16 cellular contexts compared by ENCODE assay signal in the genomic region with DNA sequence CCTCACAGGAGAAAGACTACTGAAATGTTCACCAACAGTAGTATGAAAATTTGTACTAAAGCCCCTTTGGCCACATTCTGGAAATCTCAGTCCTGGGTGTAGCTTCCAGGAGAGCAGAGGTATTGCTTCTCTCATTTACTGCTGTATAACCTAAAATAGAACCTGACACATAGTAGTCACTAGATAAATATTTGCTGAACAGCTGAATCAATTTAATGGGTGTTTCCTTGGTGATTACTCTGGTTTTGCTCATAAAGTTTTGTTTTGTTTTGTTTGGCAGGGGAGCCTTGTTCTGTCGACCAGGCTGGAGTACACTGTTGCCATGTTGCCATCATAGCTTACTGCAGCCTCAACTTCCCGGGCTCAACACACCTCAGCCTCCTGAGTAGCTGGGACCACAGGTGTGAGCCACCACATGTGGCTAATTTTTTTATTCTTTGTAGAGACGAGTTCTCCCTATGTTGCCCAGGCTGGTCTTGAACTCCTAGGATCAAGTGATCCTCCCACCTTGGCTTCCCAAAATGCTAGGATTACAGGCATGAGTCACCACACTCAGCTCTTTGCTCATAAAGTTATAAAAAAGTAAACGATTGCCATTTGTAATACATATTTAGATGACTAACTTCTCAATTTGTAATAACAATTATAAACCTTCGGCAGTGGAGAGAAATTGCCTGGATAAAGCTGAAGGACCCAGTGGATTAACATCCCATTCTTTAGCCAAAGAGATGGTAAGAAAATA. TPM values are rescaled to one million over a fixed set of nuclear protein-coding genes. Genes with fewer than 3 reads are reported as not detected.
DNase-seq lines count a peak whose midpoint lies in the region; ATAC-seq lines count a peak whose summit lies in the region.
"Had no signal": no experiment of that assay in that cellular context is flagged by ENCODE, and none has a peak within 500 bp of the region (broad histone marks: within the 10 kb centered on the region; RNA-seq: fewer than 3 reads in every experiment).

No MANE protein-coding gene starts in this region.

- no peaks in the 10 kb centered on the region for H3K27me3 Mint-ChIP-seq in activated naive CD8-positive, alpha-beta T cell treated with anti-CD3 and anti-CD28 coated beads, Interleukin-2, amount 50 U/mL, for 24 hours

- ATAC-seq in HG02870 (IDR thresholded peaks at IDR 0.05; ENCODE audit: unreplicated experiment), result no peak
- no peak for ATAC-seq in activated naive CD8-positive, alpha-beta T cell treated with anti-CD3 and anti-CD28 coated beads, Interleukin-2, amount 50 U/mL, for 24 hours

- H3K4me3 Mint-ChIP-seq in activated naive CD8-positive, alpha-beta T cell treated with anti-CD3 and anti-CD28 coated beads, Interleukin-2, amount 50 U/mL, for 24 hours, result no peak overlapping the region

- H3K36me3 ChIP-seq in GM23248 (ENCODE audit: low read depth), result no peaks in the 10 kb centered on the region
- H3K36me3 ChIP-seq: esophagus squamous epithelium, tibial artery had no signal

- no peak overlapping the region for H3K9ac ChIP-seq in GM23248

- H3K4me1 Mint-ChIP-seq in activated naive CD8-positive, alpha-beta T cell treated with anti-CD3 and anti-CD28 coated beads, Interleukin-2, amount 50 U/mL, for 24 hours, result no peaks in the 10 kb centered on the region

- peaks cover 15% of the 10 kb centered on the region for H3F3A ChIP-seq in GM23248 (ENCODE audit: insufficient read depth)

- no peak overlapping the region for H2AFZ ChIP-seq in GM23248

- no peak overlapping the region for H3K27ac Mint-ChIP-seq in activated naive CD8-positive, alpha-beta T cell treated with anti-CD3 and anti-CD28 coated beads, Interleukin-2, amount 50 U/mL, for 24 hours

- H4K20me1 ChIP-seq in GM23248 (ENCODE audit: insufficient read depth), result no peaks in the 10 kb centered on the region

- in situ Hi-C loops in GM23248 (cut with MboI), result loop anchor here (25.0 kb wide), 1 partner anchor 196 kb away; no protein-coding TSS in a partner anchor

- no peaks in the 10 kb centered on the region for H3K36me3 Mint-ChIP-seq in activated naive CD8-positive, alpha-beta T cell treated with anti-CD3 and anti-CD28 coated beads, Interleukin-2, amount 50 U/mL, for 24 hours (ENCODE audit: low read depth)

- no peak overlapping the region for H3K4me3 ChIP-seq in GM23248
- H3K4me3 ChIP-seq: coronary artery, esophagus squamous epithelium, tibial artery had no signal

- peaks cover 21% of the 10 kb centered on the region for H3K4me1 ChIP-seq in GM23248 (ENCODE audit: insufficient read depth)

- no peaks in the 10 kb centered on the region for H3K9me2 ChIP-seq in GM23248 (ENCODE audit: insufficient read depth)

- no peak overlapping the region for H3K27ac ChIP-seq in GM23248
- H3K27ac ChIP-seq: coronary artery, esophagus squamous epithelium, tibial artery had no signal

- peak overlapping the region; percentile 48 for H3K4me2 ChIP-seq in GM23248 (ENCODE audit: unreplicated experiment)

- H3K9me3 ChIP-seq in GM23248 (ENCODE audit: low read depth), result no peaks in the 10 kb centered on the region
- H3K9me3 ChIP-seq: esophagus squamous epithelium, tibial artery had no signal

- H3K79me2 ChIP-seq in GM23248 (ENCODE audit: insufficient read depth), result no peaks in the 10 kb centered on the region

- 14 to 18% methylated on average over 5 of the region's 5 CpGs for whole genome bisulfite sequencing in GM23248 (ENCODE audit: low coverage in 1 of 2, low lambda C conversion rate in 2 of 2, missing lambda C conversion rate in 2 of 2), 2 experiments

- DNase-seq in A172 (ENCODE audit: low spot score) (peak; percentile 28), GM23248 (peak; percentile 63), T1000 (lab: John Stamatoyannopoulos, UW) (peak; percentile 3), kidney glomerular epithelial cell (lab: John Stamatoyannopoulos, UW) (peak; percentile 52), globus pallidus (ENCODE audit: low spot score) (no peak), NCI-H2029 (lab: John Stamatoyannopoulos, UW) (no peak)
- DNase-seq in activated naive CD8-positive, alpha-beta T cell treated with anti-CD3 and anti-CD28 coated beads, Interleukin-2, amount 50 U/mL, for 24 hours, result no peak
- DNase-seq: activated CD4-positive, CD25-positive, alpha-beta regulatory T cell; activated T-cell treated with anti-CD3 and anti-CD28 coated beads for 4 hours; DMS153; esophagus squamous epithelium; NCI-H146; stimulated activated CD4-positive, alpha-beta T cell treated with anti-CD3 and anti-CD28 coated beads, Interleukin-1b, Interleukin-23, amount 100 ng/mL, for 48 hours; tibial artery had no signal

- H3K9me3 Mint-ChIP-seq in activated naive CD8-positive, alpha-beta T cell treated with anti-CD3 and anti-CD28 coated beads, Interleukin-2, amount 50 U/mL, for 24 hours, result no peaks in the 10 kb centered on the region

- no peaks in the 10 kb centered on the region for H3K27me3 ChIP-seq in GM23248 (replicated peaks; ENCODE audit: insufficient read depth)
- H3K27me3 ChIP-seq: esophagus squamous epithelium, tibial artery had no signal

RNA-seq across cellular contexts. Expression of a gene that starts 11.5 kb away (rescaled TPM):
- total RNA-seq in A172 (2014; rRNA removed; shearing (Covaris generic)), result 3.7 and 5.4 TPM in 2 replicates
- 6.9 and 8.1 TPM in 2 replicates for total RNA-seq in GM23248 (2014; rRNA removed; shearing (Covaris generic))
- polyA plus RNA-seq in GM23248 (2016; fragmentation: Nextera tagmentation; extraction: Ambion mirVana), result 2.5 and 3.3 TPM in 2 replicates

Comparison
In these comparisons a context has a peak if more than half of its experiments do, and no peak if none do; other contexts are left out.
1. DNase-seq: peak in A172 (single experiment), GM23248 (single experiment), T1000 (single experiment) and kidney glomerular epithelial cell (single experiment); none in globus pallidus (single experiment), NCI-H2029 (single experiment) and activated naive CD8-positive, alpha-beta T cell treated with anti-CD3 and anti-CD28 coated beads, Interleukin-2, amount 50 U/mL, for 24 hours (single experiment).